1 cellular context compared by ENCODE assay signal in the genomic region with DNA sequence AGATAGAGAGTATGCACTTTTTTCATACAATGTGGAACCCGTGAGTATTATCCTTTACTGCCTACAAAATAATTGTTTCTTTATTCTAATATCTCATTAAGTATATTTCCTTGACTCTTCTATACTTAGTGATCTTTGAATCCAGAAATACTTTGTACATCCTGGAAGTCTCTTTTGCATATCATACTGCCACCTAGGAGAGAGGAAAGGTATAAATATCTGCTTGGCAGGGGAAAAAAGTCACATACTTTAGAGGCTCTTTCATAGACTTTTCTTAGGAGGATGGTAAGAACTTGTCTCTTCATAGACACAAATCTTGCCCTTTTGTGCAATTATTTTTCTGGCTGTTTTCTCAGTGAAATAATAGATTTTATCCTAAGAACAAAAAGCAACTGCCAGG.
TF ChIP-seq lines count a peak whose summit lies in the region.

No MANE protein-coding gene starts in this region.

TF ChIP-seq in GM23338, 12 proteins besides CTCF, POLR2A, EP300 and RAD21 (continued from another document):
- TF ChIP-seq, protein P1, sequence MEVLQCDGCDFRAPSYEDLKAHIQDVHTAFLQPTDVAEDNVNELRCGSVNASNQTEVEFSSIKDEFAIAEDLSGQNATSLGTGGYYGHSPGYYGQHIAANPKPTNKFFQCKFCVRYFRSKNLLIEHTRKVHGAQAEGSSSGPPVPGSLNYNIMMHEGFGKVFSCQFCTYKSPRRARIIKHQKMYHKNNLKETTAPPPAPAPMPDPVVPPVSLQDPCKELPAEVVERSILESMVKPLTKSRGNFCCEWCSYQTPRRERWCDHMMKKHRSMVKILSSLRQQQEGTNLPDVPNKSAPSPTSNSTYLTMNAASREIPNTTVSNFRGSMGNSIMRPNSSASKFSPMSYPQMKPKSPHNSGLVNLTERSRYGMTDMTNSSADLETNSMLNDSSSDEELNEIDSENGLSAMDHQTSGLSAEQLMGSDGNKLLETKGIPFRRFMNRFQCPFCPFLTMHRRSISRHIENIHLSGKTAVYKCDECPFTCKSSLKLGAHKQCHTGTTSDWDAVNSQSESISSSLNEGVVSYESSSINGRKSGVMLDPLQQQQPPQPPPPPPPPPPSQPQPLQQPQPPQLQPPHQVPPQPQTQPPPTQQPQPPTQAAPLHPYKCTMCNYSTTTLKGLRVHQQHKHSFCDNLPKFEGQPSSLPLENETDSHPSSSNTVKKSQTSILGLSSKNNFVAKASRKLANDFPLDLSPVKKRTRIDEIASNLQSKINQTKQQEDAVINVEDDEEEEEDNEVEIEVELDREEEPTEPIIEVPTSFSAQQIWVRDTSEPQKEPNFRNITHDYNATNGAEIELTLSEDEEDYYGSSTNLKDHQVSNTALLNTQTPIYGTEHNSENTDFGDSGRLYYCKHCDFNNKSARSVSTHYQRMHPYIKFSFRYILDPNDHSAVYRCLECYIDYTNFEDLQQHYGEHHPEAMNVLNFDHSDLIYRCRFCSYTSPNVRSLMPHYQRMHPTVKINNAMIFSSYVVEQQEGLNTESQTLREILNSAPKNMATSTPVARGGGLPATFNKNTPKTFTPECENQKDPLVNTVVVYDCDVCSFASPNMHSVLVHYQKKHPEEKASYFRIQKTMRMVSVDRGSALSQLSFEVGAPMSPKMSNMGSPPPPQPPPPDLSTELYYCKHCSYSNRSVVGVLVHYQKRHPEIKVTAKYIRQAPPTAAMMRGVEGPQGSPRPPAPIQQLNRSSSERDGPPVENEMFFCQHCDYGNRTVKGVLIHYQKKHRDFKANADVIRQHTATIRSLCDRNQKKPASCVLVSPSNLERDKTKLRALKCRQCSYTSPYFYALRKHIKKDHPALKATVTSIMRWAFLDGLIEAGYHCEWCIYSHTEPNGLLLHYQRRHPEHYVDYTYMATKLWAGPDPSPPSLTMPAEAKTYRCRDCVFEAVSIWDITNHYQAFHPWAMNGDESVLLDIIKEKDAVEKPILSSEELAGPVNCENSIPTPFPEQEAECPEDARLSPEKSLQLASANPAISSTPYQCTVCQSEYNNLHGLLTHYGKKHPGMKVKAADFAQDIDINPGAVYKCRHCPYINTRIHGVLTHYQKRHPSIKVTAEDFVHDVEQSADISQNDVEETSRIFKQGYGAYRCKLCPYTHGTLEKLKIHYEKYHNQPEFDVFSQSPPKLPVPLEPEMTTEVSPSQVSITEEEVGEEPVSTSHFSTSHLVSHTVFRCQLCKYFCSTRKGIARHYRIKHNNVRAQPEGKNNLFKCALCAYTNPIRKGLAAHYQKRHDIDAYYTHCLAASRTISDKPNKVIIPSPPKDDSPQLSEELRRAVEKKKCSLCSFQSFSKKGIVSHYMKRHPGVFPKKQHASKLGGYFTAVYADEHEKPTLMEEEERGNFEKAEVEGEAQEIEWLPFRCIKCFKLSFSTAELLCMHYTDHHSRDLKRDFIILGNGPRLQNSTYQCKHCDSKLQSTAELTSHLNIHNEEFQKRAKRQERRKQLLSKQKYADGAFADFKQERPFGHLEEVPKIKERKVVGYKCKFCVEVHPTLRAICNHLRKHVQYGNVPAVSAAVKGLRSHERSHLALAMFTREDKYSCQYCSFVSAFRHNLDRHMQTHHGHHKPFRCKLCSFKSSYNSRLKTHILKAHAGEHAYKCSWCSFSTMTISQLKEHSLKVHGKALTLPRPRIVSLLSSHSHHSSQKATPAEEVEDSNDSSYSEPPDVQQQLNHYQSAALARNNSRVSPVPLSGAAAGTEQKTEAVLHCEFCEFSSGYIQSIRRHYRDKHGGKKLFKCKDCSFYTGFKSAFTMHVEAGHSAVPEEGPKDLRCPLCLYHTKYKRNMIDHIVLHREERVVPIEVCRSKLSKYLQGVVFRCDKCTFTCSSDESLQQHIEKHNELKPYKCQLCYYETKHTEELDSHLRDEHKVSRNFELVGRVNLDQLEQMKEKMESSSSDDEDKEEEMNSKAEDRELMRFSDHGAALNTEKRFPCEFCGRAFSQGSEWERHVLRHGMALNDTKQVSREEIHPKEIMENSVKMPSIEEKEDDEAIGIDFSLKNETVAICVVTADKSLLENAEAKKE (CRISPR knock-in tag; IDR thresholded peaks at IDR 0.05), result no peak
- TF ChIP-seq EZH2phosphoT487 (IDR thresholded peaks at IDR 0.05; ENCODE audit: unreplicated experiment) (no peak), STAT1 (IDR thresholded peaks at IDR 0.05; ENCODE audit: unreplicated experiment) (no peak)
- TF ChIP-seq, protein P2, sequence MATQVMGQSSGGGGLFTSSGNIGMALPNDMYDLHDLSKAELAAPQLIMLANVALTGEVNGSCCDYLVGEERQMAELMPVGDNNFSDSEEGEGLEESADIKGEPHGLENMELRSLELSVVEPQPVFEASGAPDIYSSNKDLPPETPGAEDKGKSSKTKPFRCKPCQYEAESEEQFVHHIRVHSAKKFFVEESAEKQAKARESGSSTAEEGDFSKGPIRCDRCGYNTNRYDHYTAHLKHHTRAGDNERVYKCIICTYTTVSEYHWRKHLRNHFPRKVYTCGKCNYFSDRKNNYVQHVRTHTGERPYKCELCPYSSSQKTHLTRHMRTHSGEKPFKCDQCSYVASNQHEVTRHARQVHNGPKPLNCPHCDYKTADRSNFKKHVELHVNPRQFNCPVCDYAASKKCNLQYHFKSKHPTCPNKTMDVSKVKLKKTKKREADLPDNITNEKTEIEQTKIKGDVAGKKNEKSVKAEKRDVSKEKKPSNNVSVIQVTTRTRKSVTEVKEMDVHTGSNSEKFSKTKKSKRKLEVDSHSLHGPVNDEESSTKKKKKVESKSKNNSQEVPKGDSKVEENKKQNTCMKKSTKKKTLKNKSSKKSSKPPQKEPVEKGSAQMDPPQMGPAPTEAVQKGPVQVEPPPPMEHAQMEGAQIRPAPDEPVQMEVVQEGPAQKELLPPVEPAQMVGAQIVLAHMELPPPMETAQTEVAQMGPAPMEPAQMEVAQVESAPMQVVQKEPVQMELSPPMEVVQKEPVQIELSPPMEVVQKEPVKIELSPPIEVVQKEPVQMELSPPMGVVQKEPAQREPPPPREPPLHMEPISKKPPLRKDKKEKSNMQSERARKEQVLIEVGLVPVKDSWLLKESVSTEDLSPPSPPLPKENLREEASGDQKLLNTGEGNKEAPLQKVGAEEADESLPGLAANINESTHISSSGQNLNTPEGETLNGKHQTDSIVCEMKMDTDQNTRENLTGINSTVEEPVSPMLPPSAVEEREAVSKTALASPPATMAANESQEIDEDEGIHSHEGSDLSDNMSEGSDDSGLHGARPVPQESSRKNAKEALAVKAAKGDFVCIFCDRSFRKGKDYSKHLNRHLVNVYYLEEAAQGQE (IDR thresholded peaks at IDR 0.05; ENCODE audit: unreplicated experiment), result no peak
